In the genomic region with DNA sequence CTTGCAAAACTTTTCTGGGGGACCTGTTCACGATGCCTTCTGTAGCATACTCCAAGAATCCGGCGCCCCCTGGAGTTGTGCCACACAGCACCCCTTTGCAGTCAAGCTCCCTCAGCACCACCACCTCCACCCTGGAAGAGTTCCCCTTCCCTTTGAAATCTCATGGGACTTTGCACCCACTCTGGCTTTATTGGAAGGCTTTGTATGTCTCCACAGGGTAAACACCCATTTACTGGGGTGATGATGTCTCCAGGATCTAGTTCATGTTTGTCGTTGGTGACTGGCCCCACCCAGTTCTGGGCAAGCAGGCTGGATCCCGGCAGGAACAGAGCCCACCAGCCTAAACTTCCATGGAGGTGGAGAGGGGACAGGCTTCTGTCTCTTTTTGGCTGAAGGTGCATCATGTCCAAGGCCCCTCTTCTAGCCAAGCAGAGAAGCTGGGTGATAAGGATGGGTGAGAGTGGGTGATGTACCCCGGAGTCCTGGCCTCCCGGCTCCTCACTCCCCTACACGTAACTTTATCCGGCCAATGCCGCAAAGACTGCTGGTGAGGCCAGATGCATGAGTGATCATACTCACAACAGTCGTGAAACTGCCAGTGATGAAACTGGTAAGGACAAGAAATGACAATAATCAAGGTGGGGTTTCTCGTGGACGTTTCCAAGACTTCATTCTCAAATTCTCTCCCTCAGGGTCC, we compare ENCODE assay signal across 1 cellular context.
TF ChIP-seq lines count a peak whose summit lies in the region.

No MANE protein-coding gene starts in this region.

TF ChIP-seq in A549, 52 proteins besides CTCF, POLR2A, EP300 and RAD21 (continued from another document):
- TF ChIP-seq, protein P1, sequence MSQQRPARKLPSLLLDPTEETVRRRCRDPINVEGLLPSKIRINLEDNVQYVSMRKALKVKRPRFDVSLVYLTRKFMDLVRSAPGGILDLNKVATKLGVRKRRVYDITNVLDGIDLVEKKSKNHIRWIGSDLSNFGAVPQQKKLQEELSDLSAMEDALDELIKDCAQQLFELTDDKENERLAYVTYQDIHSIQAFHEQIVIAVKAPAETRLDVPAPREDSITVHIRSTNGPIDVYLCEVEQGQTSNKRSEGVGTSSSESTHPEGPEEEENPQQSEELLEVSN (IDR thresholded peaks at IDR 0.05; ENCODE audit: borderline replicate concordance, low read depth) = no peak
- TF ChIP-seq SMC3 (IDR thresholded peaks at IDR 0.05) (no peak), HOXB13 (CRISPR knock-in tag; IDR thresholded peaks at IDR 0.05; ENCODE audit: low read depth) (no peak), EHF (CRISPR knock-in tag; IDR thresholded peaks at IDR 0.05) (no peak)
- TF ChIP-seq, protein P2, sequence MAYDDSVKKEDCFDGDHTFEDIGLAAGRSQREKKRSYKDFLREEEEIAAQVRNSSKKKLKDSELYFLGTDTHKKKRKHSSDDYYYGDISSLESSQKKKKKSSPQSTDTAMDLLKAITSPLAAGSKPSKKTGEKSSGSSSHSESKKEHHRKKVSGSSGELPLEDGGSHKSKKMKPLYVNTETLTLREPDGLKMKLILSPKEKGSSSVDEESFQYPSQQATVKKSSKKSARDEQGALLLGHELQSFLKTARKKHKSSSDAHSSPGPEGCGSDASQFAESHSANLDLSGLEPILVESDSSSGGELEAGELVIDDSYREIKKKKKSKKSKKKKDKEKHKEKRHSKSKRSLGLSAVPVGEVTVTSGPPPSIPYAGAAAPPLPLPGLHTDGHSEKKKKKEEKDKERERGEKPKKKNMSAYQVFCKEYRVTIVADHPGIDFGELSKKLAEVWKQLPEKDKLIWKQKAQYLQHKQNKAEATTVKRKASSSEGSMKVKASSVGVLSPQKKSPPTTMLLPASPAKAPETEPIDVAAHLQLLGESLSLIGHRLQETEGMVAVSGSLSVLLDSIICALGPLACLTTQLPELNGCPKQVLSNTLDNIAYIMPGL (CRISPR knock-in tag; IDR thresholded peaks at IDR 0.05; ENCODE audit: borderline replicate concordance) = no peak
